19 cellular contexts compared by ENCODE assay signal in the genomic region with DNA sequence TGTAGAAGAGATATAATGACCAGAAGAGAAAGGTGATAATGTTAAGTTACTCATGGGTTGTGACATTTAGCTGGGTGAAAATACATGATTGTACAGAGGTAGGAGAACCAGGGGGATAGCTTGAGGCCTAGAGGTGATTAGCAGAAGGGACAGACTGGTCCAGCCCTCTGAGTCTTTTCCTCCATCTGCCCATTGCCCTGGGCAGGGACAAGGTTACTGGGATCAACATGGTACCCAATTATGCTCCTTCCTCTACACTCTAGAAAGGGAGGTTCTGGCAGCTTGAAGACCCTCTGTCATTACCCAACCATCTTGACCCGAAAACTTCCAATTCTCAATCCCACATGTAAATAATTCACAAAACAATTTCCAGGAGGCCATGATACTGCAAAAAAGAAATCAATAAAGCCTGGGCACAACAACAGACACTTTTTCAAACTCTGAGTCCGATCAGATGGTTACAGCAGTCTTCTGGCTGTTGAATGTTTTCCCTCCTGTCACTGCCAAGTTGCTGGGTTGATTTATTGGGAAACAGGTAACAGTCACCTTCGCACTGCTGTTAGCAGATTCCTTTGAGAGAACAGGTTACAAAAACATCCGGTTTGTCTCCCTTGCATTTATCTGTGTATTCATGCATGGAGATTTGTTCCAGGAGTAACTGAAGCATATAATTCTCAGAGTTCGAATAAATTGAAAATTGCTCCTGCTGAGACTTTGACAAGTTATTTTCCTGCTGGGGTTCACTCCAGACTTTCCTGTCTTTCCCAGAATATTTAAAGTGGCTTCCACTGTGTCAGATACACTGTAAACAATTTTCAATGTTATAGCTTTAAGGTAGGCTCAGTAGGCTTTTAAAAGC.
"Had no signal": no experiment of that assay in that cellular context is flagged by ENCODE, and none has a peak within 500 bp of the region (broad histone marks: within the 10 kb centered on the region; RNA-seq: fewer than 3 reads in every experiment).

No MANE protein-coding gene starts in this region.

- ATAC-seq: activated CD8-positive, alpha-beta T cell treated with anti-CD3 and anti-CD28 coated beads, Interleukin-2, amount 10 ng/mL, durations not matched to agents 7 days and 5 days; left colon; sciatic nerve had no signal

- H3K27ac Mint-ChIP-seq: activated CD4-positive, alpha-beta T cell treated with anti-CD3 and anti-CD28 coated beads, Interleukin-2, amount 10 ng/mL, durations not matched to agents 24 days and 14 days; activated CD8-positive, alpha-beta T cell treated with anti-CD3 and anti-CD28 coated beads, Interleukin-2, amount 10 ng/mL, durations not matched to agents 7 days and 5 days; activated T-cell treated with anti-CD3 and anti-CD28 coated beads, Interleukin-2, amount 50 U/mL, for 24 hours; activated T-helper 2 cell treated with anti-CD3 and anti-CD28 coated beads, Interferon-gamma antibody, Interleukin-2, Interleukin-4, amounts not matched to agents 10 μg/mL and 5 μg/mL and 100 μg/mL, durations not matched to agents 14 hours and 24 hours and 36 hours; brain; dendritic cell treated with granulocyte-macrophage colony-stimulating factor and Interleukin-4, amounts not matched to agents 40 ng/mL and 50 ng/mL, for 4 days; type B pancreatic cell had no signal

- DNase-seq: activated CD4-positive, alpha-beta T cell treated with anti-CD3 and anti-CD28 coated beads, Interleukin-2, amount 10 ng/mL, durations not matched to agents 24 days and 14 days; activated CD8-positive, alpha-beta T cell treated with anti-CD3 and anti-CD28 coated beads, Interleukin-2, amount 10 ng/mL, durations not matched to agents 7 days and 5 days; activated naive CD4-positive, alpha-beta T cell treated with Interleukin-2 at 50 U/mL for 16 hours; activated T-cell treated with anti-CD3 and anti-CD28 coated beads, Interleukin-2, amount 50 U/mL, for 24 hours; cerebellar nuclear complex; effector memory CD4-positive, alpha-beta T cell; left colon; mammary epithelial cell; midbrain; stimulated activated CD4-positive, alpha-beta T cell treated with anti-CD3 and anti-CD28 coated beads, Interleukin-4, amount 100 ng/mL, for 1 hour; stomach; T1000 had no signal

- H3K36me3 Mint-ChIP-seq: brain, type B pancreatic cell had no signal

- H3K4me3 Mint-ChIP-seq: activated CD4-positive, alpha-beta T cell treated with anti-CD3 and anti-CD28 coated beads, Interleukin-2, amount 10 ng/mL, durations not matched to agents 24 days and 14 days; activated CD8-positive, alpha-beta T cell treated with anti-CD3 and anti-CD28 coated beads, Interleukin-2, amount 10 ng/mL, durations not matched to agents 7 days and 5 days; activated T-cell treated with anti-CD3 and anti-CD28 coated beads, Interleukin-2, amount 50 U/mL, for 24 hours; brain; dendritic cell treated with granulocyte-macrophage colony-stimulating factor and Interleukin-4, amounts not matched to agents 40 ng/mL and 50 ng/mL, for 4 days; neural crest cell; type B pancreatic cell had no signal

- FAIRE-seq: endothelial cell of umbilical vein had no signal

- H3K27me3 Mint-ChIP-seq: activated CD4-positive, alpha-beta T cell treated with anti-CD3 and anti-CD28 coated beads, Interleukin-2, amount 10 ng/mL, durations not matched to agents 24 days and 14 days; dendritic cell treated with granulocyte-macrophage colony-stimulating factor and Interleukin-4, amounts not matched to agents 40 ng/mL and 50 ng/mL, for 4 days; type B pancreatic cell had no signal

- H3K9me3 Mint-ChIP-seq: activated CD4-positive, alpha-beta T cell treated with anti-CD3 and anti-CD28 coated beads, Interleukin-2, amount 10 ng/mL, durations not matched to agents 24 days and 14 days; activated T-helper 2 cell treated with anti-CD3 and anti-CD28 coated beads, Interferon-gamma antibody, Interleukin-2, Interleukin-4, amounts not matched to agents 10 μg/mL and 5 μg/mL and 100 μg/mL, durations not matched to agents 14 hours and 24 hours and 36 hours; dendritic cell treated with granulocyte-macrophage colony-stimulating factor and Interleukin-4, amounts not matched to agents 40 ng/mL and 50 ng/mL, for 4 days had no signal

- H3K4me1 Mint-ChIP-seq: activated CD4-positive, alpha-beta T cell treated with anti-CD3 and anti-CD28 coated beads, Interleukin-2, amount 10 ng/mL, durations not matched to agents 24 days and 14 days had no signal
